15 cellular contexts compared by ENCODE assay signal in the genomic region with DNA sequence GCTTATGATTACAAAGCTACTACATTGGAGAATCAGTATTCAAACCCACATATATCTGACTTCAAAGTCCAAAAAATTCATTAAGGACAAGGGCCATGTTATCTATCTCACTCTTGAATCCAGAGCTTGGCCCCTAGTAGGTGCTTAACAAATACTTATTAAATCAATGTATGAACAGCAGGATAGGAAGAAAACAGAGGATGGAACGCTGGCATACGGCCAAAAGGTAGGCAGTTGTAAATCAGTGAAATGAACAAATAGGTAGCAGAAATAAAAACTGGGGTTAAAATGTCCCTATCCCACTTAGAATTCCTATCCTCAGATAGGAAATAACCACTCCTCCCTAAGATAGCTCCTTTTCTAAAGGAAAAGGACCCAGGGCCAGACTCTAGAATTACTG. TPM values are rescaled to one million over a fixed set of nuclear protein-coding genes. Genes with fewer than 3 reads are reported as not detected.
DNase-seq lines count a peak whose midpoint lies in the region; ATAC-seq and TF ChIP-seq lines count a peak whose summit lies in the region.
"Had no signal": no experiment of that assay in that cellular context is flagged by ENCODE, and none has a peak within 500 bp of the region (broad histone marks: within the 10 kb centered on the region; RNA-seq: fewer than 3 reads in every experiment).

No MANE protein-coding gene starts in this region.

- H3K9me3 Mint-ChIP-seq in CD8-positive, alpha-beta T cell, result no peaks in the 10 kb centered on the region
- H3K9me3 Mint-ChIP-seq in activated B cell treated with CpG ODN at 0.5 μM for 24 hours, result no peaks in the 10 kb centered on the region

- peaks cover 54% of the 10 kb centered on the region for H3K36me3 Mint-ChIP-seq in CD8-positive, alpha-beta T cell
- peaks cover 65% of the 10 kb centered on the region for H3K36me3 Mint-ChIP-seq in activated B cell treated with CpG ODN at 0.5 μM for 24 hours (ENCODE audit: low read depth)

- ATAC-seq in CD8-positive, alpha-beta T cell, result no peak
- no peak for ATAC-seq in activated B cell treated with CpG ODN at 0.5 μM for 24 hours (ENCODE audit: low read depth)
- no peak for ATAC-seq in lower lobe of right lung
- no peak for ATAC-seq in HG02588 (IDR thresholded peaks at IDR 0.05; ENCODE audit: unreplicated experiment)
- ATAC-seq in GM19467 (IDR thresholded peaks at IDR 0.05; ENCODE audit: unreplicated experiment), result no peak
- no peak for ATAC-seq in HG03108 (IDR thresholded peaks at IDR 0.05; ENCODE audit: unreplicated experiment)
- ATAC-seq: heart right ventricle had no signal

- peak overlapping the region; percentile 70 for H3K27ac Mint-ChIP-seq in CD8-positive, alpha-beta T cell
- no peak overlapping the region for H3K27ac Mint-ChIP-seq in activated B cell treated with CpG ODN at 0.5 μM for 24 hours

- H3K27ac ChIP-seq in 22Rv1 (peak overlapping the region; percentile 92; the same call in 1 of the 2 replicates), lower lobe of right lung (no peak overlapping the region)
- H3K27ac ChIP-seq in CD8-positive, alpha-beta T cell (ENCODE audit: low read depth, low read length), result no peak overlapping the region
- H3K27ac ChIP-seq: ascending aorta, heart right ventricle, SK-N-MC, uterus had no signal

- H3K4me1 ChIP-seq in CD8-positive, alpha-beta T cell (ENCODE audit: insufficient read depth, low read length), result peaks cover 11% of the 10 kb centered on the region
- H3K4me1 ChIP-seq in lower lobe of right lung, result peaks cover 26% of the 10 kb centered on the region
- H3K4me1 ChIP-seq: uterus had no signal

- no peaks in the 10 kb centered on the region for H3K9me3 ChIP-seq in CD8-positive, alpha-beta T cell (ENCODE audit: low read length)
- H3K9me3 ChIP-seq in lower lobe of right lung, result no peaks in the 10 kb centered on the region
- H3K9me3 ChIP-seq: ascending aorta, heart right ventricle, uterus had no signal

- TF ChIP-seq CTCF in 22Rv1 (IDR thresholded peaks at IDR 0.05), result no peak
- TF ChIP-seq CTCF in CD8-positive, alpha-beta T cell (IDR thresholded peaks at IDR 0.05), result no peak
- TF ChIP-seq CTCF in activated B cell treated with CpG ODN at 0.5 μM for 24 hours (IDR thresholded peaks at IDR 0.05), result no peak
- no peak for TF ChIP-seq CTCF in lower lobe of right lung (IDR thresholded peaks at IDR 0.05)

- CTCF ChIA-PET in CD8-positive, alpha-beta T cell (lab: Charles Lee), result interaction anchor here (1.2 to 1.7 kb wide), 4 partner anchors 10 to 121 kb away, joined by 3 to 11 read pairs (median 4); a partner anchor contains a TSS
- CTCF ChIA-PET in activated B cell treated with CpG ODN at 0.5 μM for 24 hours (lab: Charles Lee), result interaction anchor here (0.7 to 1.1 kb wide), 2 partner anchors 13 to 100 kb away, joined by 3 to 4 read pairs; no protein-coding TSS in a partner anchor

- H3K4me3 Mint-ChIP-seq in CD8-positive, alpha-beta T cell, result no peak overlapping the region
- peak overlapping the region; percentile 3 for H3K4me3 Mint-ChIP-seq in activated B cell treated with CpG ODN at 0.5 μM for 24 hours

- H3K27me3 ChIP-seq in CD8-positive, alpha-beta T cell (ENCODE audit: insufficient read depth, low read length), result no peaks in the 10 kb centered on the region
- no peaks in the 10 kb centered on the region for H3K27me3 ChIP-seq in lower lobe of right lung (ENCODE audit: low read depth)
- H3K27me3 ChIP-seq: ascending aorta, heart right ventricle, uterus had no signal

- intact Hi-C loops in CD8-positive, alpha-beta T cell (cut with DNase I, micrococcal nuclease), result no loop called here
- intact Hi-C loops in activated B cell treated with CpG ODN at 0.5 μM for 24 hours (cut with micrococcal nuclease), result no loop called here
- intact Hi-C loops in lower lobe of right lung (cut with DNase I), result no loop called here

- POLR2A ChIA-PET in CD8-positive, alpha-beta T cell (lab: Charles Lee), result no interaction called here
- POLR2A ChIA-PET in activated B cell treated with CpG ODN at 0.5 μM for 24 hours (lab: Charles Lee), result interaction anchor here (1.0 to 1.6 kb wide), 4 partner anchors 10 to 28 kb away, joined by 3 to 10 read pairs (median 4); a partner anchor contains a TSS

- DNase-seq in CD8-positive, alpha-beta T cell, result no peak
- DNase-seq in activated B cell treated with CpG ODN at 0.5 μM for 24 hours (no peak), lower lobe of right lung (peak; percentile 6), CD1c-positive myeloid dendritic cell (ENCODE audit: extremely low spot score) (no peak)
- DNase-seq: activated CD4-positive, alpha-beta T cell treated with anti-CD3 and anti-CD28 coated beads, Interleukin-2, amount 50 U/mL, for 1 hour; GDM1; heart right ventricle; NCI-H1436 treated with DMSO at 0.1 percent for 48 hours; uterus had no signal

- H3K4me1 Mint-ChIP-seq in CD8-positive, alpha-beta T cell (ENCODE audit: low read depth), result peaks cover 32% of the 10 kb centered on the region
- H3K4me1 Mint-ChIP-seq in activated B cell treated with CpG ODN at 0.5 μM for 24 hours, result peaks cover 28% of the 10 kb centered on the region

- no peaks in the 10 kb centered on the region for H3K27me3 Mint-ChIP-seq in CD8-positive, alpha-beta T cell (ENCODE audit: low read depth)
- H3K27me3 Mint-ChIP-seq in activated B cell treated with CpG ODN at 0.5 μM for 24 hours, result no peaks in the 10 kb centered on the region

- H3K36me3 ChIP-seq in CD8-positive, alpha-beta T cell (ENCODE audit: insufficient read depth, low read length), result peaks cover 13% of the 10 kb centered on the region
- H3K36me3 ChIP-seq in lower lobe of right lung, result peaks cover 58% of the 10 kb centered on the region
- H3K36me3 ChIP-seq: uterus had no signal

- no peak overlapping the region for H3K4me3 ChIP-seq in CD8-positive, alpha-beta T cell (ENCODE audit: low read depth, low read length)
- no peak overlapping the region for H3K4me3 ChIP-seq in lower lobe of right lung
- H3K4me3 ChIP-seq: ascending aorta, heart right ventricle, SK-N-MC, uterus had no signal

RNA-seq across cellular contexts. Expression of a gene that starts 2.0 kb away (rescaled TPM):
- total RNA-seq in CD8-positive, alpha-beta T cell, result 10 to 100 TPM in 1 of 2 experiments, 1 to 10 TPM in 1; 9.1 to 12.5 TPM
- 65.8 and 83.7 TPM in 2 replicates for total RNA-seq in activated B cell treated with CpG ODN at 0.5 μM for 24 hours
- 43.7 TPM for total RNA-seq in lower lobe of right lung

RNA-seq across cellular contexts. Expression of a gene that starts 10.3 kb away (rescaled TPM):
- total RNA-seq in CD8-positive, alpha-beta T cell, result 10 to 100 TPM; 54.5 to 63.5 TPM
- total RNA-seq in activated B cell treated with CpG ODN at 0.5 μM for 24 hours (50.8 and 53.0 TPM in 2 replicates), lower lobe of right lung (22.6 TPM)

RNA-seq across cellular contexts. Expression of a gene that starts 10.6 kb away (rescaled TPM):
- total RNA-seq in CD8-positive, alpha-beta T cell, result 10 to 100 TPM in 1 of 2 experiments, 1 to 10 TPM in 1; 9.8 to 11.4 TPM
- total RNA-seq in activated B cell treated with CpG ODN at 0.5 μM for 24 hours, result 54.5 and 56.7 TPM in 2 replicates
- total RNA-seq in lower lobe of right lung, result 41.0 TPM

RNA-seq across cellular contexts. Expression of a gene that starts 12.6 kb away (rescaled TPM):
- total RNA-seq in CD8-positive, alpha-beta T cell, result 10 to 100 TPM; 63.1 to 70.6 TPM
- total RNA-seq in activated B cell treated with CpG ODN at 0.5 μM for 24 hours, result 107 and 113 TPM in 2 replicates
- total RNA-seq in lower lobe of right lung, result 146 TPM

RNA-seq across cellular contexts. Expression of a gene that starts 28.4 kb away (rescaled TPM):
- total RNA-seq in CD8-positive, alpha-beta T cell, result 10 to 100 TPM; 55.6 to 58.4 TPM
- total RNA-seq in activated B cell treated with CpG ODN at 0.5 μM for 24 hours (80.4 and 81.4 TPM in 2 replicates), lower lobe of right lung (51.9 TPM)
